Comparison of ENCODE assay signal across 1 cellular context in the genomic region with DNA sequence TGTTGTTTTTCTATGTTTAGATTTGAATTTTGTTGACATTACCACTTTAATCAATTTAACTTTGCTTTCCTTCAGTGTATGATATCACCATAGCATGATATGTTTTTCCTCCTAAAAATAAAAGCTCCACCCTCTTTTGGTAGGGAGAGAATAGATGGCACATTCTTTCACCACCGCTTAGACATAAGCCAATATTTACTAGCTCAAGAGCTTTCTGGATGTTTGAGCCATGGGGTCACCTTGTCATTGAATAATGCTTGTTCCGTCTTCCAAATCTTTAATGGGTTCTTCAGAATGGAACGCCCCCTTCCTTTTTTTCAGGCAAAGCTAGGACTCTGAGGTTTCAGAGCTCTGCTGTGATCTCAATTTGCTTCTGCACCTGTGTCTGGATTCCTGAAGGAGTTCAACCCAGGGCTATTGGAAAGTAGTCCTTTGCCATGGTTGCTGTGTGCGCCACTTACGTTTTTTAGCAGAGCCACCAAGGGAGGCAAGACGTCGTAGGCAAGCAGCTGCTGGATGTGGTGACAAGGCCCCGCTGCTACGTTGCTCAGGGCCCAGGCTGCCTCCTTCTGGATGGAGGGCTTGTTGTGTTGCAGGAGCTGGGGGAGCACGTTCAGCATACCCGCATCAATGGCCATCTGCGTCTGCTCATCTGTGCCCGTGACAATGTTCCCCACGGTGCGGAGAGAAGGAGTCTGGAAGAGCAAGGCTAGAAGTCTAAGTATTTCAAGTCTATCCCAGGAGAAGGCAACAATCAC.
TF ChIP-seq lines count a peak whose summit lies in the region.

No MANE protein-coding gene starts in this region.

TF ChIP-seq in HepG2, 621 proteins besides CTCF, POLR2A, EP300 and RAD21:
- TF ChIP-seq, protein P1, sequence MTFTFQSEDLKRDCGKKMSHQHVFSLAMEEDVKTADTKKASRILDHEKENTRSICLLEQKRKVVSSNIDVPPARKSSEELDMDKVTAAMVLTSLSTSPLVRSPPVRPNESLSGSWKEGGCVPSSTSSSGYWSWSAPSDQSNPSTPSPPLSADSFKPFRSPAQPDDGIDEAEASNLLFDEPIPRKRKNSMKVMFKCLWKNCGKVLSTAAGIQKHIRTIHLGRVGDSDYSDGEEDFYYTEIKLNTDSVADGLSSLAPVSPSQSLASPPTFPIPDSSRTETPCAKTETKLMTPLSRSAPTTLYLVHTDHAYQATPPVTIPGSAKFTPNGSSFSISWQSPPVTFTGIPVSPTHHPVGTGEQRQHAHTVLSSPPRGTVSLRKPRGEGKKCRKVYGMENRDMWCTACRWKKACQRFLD (CRISPR knock-in tag; IDR thresholded peaks at IDR 0.05; ENCODE audit: borderline replicate concordance), result no peak
- TF ChIP-seq, protein P2, sequence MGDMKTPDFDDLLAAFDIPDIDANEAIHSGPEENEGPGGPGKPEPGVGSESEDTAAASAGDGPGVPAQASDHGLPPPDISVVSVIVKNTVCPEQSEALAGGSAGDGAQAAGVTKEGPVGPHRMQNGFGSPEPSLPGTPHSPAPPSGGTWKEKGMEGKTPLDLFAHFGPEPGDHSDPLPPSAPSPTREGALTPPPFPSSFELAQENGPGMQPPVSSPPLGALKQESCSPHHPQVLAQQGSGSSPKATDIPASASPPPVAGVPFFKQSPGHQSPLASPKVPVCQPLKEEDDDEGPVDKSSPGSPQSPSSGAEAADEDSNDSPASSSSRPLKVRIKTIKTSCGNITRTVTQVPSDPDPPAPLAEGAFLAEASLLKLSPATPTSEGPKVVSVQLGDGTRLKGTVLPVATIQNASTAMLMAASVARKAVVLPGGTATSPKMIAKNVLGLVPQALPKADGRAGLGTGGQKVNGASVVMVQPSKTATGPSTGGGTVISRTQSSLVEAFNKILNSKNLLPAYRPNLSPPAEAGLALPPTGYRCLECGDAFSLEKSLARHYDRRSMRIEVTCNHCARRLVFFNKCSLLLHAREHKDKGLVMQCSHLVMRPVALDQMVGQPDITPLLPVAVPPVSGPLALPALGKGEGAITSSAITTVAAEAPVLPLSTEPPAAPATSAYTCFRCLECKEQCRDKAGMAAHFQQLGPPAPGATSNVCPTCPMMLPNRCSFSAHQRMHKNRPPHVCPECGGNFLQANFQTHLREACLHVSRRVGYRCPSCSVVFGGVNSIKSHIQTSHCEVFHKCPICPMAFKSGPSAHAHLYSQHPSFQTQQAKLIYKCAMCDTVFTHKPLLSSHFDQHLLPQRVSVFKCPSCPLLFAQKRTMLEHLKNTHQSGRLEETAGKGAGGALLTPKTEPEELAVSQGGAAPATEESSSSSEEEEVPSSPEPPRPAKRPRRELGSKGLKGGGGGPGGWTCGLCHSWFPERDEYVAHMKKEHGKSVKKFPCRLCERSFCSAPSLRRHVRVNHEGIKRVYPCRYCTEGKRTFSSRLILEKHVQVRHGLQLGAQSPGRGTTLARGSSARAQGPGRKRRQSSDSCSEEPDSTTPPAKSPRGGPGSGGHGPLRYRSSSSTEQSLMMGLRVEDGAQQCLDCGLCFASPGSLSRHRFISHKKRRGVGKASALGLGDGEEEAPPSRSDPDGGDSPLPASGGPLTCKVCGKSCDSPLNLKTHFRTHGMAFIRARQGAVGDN (CRISPR knock-in tag; IDR thresholded peaks at IDR 0.05), result 0 out of 2 replicates have a peak, but pooled peaks have one; percentile 15
- TF ChIP-seq TBX3 (IDR thresholded peaks at IDR 0.05; ENCODE audit: borderline replicate concordance) (no peak), SALL1 (CRISPR knock-in tag; IDR thresholded peaks at IDR 0.05) (0 out of 2 replicates have a peak, but pooled peaks have one; percentile 10), STAG1 (CRISPR knock-in tag; IDR thresholded peaks at IDR 0.05) (peak; percentile 57), TFAP4 (IDR thresholded peaks at IDR 0.05; ENCODE audit: borderline replicate concordance, low read depth) (no peak), MTA3 (CRISPR knock-in tag; IDR thresholded peaks at IDR 0.05) (no peak), PHF5A (CRISPR knock-in tag; IDR thresholded peaks at IDR 0.05; ENCODE audit: low read depth, unreplicated experiment) (no peak), NFRKB (IDR thresholded peaks at IDR 0.05) (no peak), ZNF660 (CRISPR knock-in tag; IDR thresholded peaks at IDR 0.05; ENCODE audit: borderline replicate concordance, low read depth) (no peak), ZNF33B (CRISPR knock-in tag; IDR thresholded peaks at IDR 0.05) (no peak), ZNF362 (CRISPR knock-in tag; IDR thresholded peaks at IDR 0.05; ENCODE audit: borderline replicate concordance) (no peak)
- TF ChIP-seq, protein P3, sequence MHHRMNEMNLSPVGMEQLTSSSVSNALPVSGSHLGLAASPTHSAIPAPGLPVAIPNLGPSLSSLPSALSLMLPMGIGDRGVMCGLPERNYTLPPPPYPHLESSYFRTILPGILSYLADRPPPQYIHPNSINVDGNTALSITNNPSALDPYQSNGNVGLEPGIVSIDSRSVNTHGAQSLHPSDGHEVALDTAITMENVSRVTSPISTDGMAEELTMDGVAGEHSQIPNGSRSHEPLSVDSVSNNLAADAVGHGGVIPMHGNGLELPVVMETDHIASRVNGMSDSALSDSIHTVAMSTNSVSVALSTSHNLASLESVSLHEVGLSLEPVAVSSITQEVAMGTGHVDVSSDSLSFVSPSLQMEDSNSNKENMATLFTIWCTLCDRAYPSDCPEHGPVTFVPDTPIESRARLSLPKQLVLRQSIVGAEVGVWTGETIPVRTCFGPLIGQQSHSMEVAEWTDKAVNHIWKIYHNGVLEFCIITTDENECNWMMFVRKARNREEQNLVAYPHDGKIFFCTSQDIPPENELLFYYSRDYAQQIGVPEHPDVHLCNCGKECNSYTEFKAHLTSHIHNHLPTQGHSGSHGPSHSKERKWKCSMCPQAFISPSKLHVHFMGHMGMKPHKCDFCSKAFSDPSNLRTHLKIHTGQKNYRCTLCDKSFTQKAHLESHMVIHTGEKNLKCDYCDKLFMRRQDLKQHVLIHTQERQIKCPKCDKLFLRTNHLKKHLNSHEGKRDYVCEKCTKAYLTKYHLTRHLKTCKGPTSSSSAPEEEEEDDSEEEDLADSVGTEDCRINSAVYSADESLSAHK (CRISPR knock-in tag; IDR thresholded peaks at IDR 0.05; ENCODE audit: borderline replicate concordance), result no peak
TF ChIP-seq in HepG2: peak in this region for 3.
